8 cellular contexts compared by ENCODE assay signal in the genomic region with DNA sequence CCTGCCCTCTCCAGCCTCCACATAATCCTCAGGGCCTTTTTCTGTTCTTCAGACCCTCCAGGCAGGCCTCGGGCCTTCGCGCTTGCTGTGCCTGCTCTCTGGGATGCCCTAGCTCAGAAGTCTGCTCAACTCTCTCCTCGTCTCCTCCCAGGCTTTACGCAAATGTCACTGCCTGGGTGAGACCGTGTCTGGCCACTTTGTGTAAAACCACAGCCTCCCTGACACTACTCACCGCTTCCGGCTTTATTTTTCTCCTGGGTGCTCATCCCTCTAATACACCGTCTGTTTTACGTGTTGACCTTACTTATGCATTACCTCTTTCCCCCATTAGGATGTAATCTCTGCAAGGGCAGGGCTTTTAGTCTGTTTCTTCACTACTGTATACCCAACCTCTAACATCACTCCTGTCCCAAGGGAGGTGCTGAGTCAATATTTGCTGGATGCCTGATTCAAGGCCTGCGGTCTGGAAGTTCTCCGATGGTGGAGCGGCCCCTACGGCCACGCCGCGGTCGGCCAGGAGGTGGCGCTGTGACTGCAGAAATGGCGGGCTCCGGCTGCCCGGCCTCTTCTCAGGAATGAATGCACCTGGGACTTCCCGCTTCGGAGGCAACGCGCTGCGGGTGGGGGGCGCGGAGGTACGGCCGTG. TPM values are rescaled to one million over a fixed set of nuclear protein-coding genes. Genes with fewer than 3 reads are reported as not detected.
DNase-seq lines count a peak whose midpoint lies in the region; ATAC-seq lines count a peak whose summit lies in the region.

No MANE protein-coding gene starts in this region.

- DNase-seq in DMS79 treated with DMSO at 0.1 percent for 48 hours (lab: John Stamatoyannopoulos, UW) = peak; percentile 94
- DNase-seq in NCI-H226 = peak; percentile 73
- peak; percentile 64 to 79 for DNase-seq in activated CD4-positive, alpha-beta T cell treated with anti-CD3 and anti-CD28 coated beads for 24 hours (ENCODE audit: low read depth in 2 of 2)
- DNase-seq in cerebellum (ENCODE audit: low spot score) = peak; percentile 86
- peak; percentile 87 for DNase-seq in kidney tubule cell (ENCODE audit: low spot score)
- DNase-seq in stimulated activated CD4-positive, alpha-beta T cell treated with anti-CD3 and anti-CD28 coated beads, Interleukin-2, amount 100 ng/mL, for 4 hours (ENCODE audit: low read depth) = peak; percentile 15

- peak; percentile 62 for ATAC-seq in HG02852 (IDR thresholded peaks at IDR 0.05; ENCODE audit: unreplicated experiment)
- no peak for ATAC-seq in HG03469 (IDR thresholded peaks at IDR 0.05; ENCODE audit: unreplicated experiment)

RNA-seq across cellular contexts. Expression of a gene that starts 58.2 kb away (rescaled TPM):
- 22.5 TPM for total RNA-seq in cerebellum

Comparison
In these comparisons a context has a peak if more than half of its experiments do, and no peak if none do; other contexts are left out.
1. DNase-seq: peak in every context shown above with its lines; median percentile 94 in DMS79 treated with DMSO at 0.1 percent for 48 hours; 87 in kidney tubule cell; 86 in cerebellum; 73 in NCI-H226; 72 in activated CD4-positive, alpha-beta T cell treated with anti-CD3 and anti-CD28 coated beads for 24 hours; 15 in stimulated activated CD4-positive, alpha-beta T cell treated with anti-CD3 and anti-CD28 coated beads, Interleukin-2, amount 100 ng/mL, for 4 hours.